ENCODE assay signal across 8 cellular contexts in genomic region chr18:24138884-24139616, GRCh38. TPM values are rescaled to one million over a fixed set of nuclear protein-coding genes. Genes with fewer than 3 reads are reported as not detected.
DNase-seq lines count a peak whose midpoint lies in the region; ATAC-seq and TF ChIP-seq lines count a peak whose summit lies in the region.

A gene with protein sequence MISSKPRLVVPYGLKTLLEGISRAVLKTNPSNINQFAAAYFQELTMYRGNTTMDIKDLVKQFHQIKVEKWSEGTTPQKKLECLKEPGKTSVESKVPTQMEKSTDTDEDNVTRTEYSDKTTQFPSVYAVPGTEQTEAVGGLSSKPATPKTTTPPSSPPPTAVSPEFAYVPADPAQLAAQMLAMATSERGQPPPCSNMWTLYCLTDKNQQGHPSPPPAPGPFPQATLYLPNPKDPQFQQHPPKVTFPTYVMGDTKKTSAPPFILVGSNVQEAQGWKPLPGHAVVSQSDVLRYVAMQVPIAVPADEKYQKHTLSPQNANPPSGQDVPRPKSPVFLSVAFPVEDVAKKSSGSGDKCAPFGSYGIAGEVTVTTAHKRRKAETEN (plus strand): TSS chr18:24139062. CDS start chr18:24143115, 4,053 bp downstream.

- peaks cover 32% of the 10 kb centered on the region for H3K36me3 Mint-ChIP-seq in Calu3 (ENCODE audit: insufficient read depth, unreplicated experiment)
- peaks cover 3% of the 10 kb centered on the region for H3K36me3 Mint-ChIP-seq in T-cell

- DNase-seq in Calu3 = peak; percentile 89
- DNase-seq in T-cell = peak; percentile 45 to 84 (median 76)
- peak; percentile 51 for DNase-seq in left ventricle myocardium inferior
- peak; percentile 94 for DNase-seq in posterior vena cava (ENCODE audit: low spot score)
- peak; percentile 72 for DNase-seq in transverse colon

- BruUV-seq in Calu3 (replicated peaks; lab: Mats Ljungman, UMichigan) = TSS peak; percentile 58

- H3K4me1 ChIP-seq in HUES64 (ENCODE audit: insufficient read depth, low read length) (peaks cover 22% of the 10 kb centered on the region), left ventricle myocardium inferior (peaks cover 13% of the 10 kb centered on the region), transverse colon (peaks cover 0 to 18% (median 5%) of the 10 kb centered on the region in 4 donors)

- WGBS in HUES64 = 3% methylated on average over 59 of the region's 59 CpGs
- 12 to 31% methylated on average over 6 to 54 of the region's 59 CpGs for WGBS in transverse colon (ENCODE audit: low coverage in 1 of 2), 2 donors

- TF ChIP-seq CTCF in Calu3 (IDR thresholded peaks at IDR 0.05; ENCODE audit: unreplicated experiment) = no peak
- TF ChIP-seq CTCF in left ventricle myocardium inferior (IDR thresholded peaks at IDR 0.05; ENCODE audit: borderline replicate concordance) = no peak
- no peak for TF ChIP-seq CTCF in transverse colon (IDR thresholded peaks at IDR 0.05)

- intact Hi-C loops in Calu3 (cut with micrococcal nuclease; ENCODE audit: unreplicated experiment) = loop anchor here (5.0 kb wide), 1 partner anchor 78 kb away; no protein-coding TSS in a partner anchor
- intact Hi-C loops in left ventricle myocardium inferior (cut with micrococcal nuclease) = no loop called here
- intact Hi-C loops in posterior vena cava (cut with DNase I) = no loop called here
- intact Hi-C loops in transverse colon (cut with DNase I; ENCODE audit: low total_unique reads) = no loop called here

- POLR2A ChIA-PET in T-cell (lab: Charles Lee) = interaction anchor here (0.5 to 1.1 kb wide), 9 partner anchors 8 to 624 kb away, joined by 3 to 11 read pairs (median 3); no protein-coding TSS in a partner anchor

- TF ChIP-seq POLR2A in transverse colon (IDR thresholded peaks at IDR 0.05) = peak; percentile 42

- peak within 1 kb of the TSS; percentile 64 for H3K9ac ChIP-seq in HUES64 (ENCODE audit: low read depth, low read length)

- H3K4me3 Mint-ChIP-seq in Calu3 (ENCODE audit: low read depth, unreplicated experiment) (peak within 1 kb of the TSS; percentile 85), T-cell (peak within 1 kb of the TSS; percentile 84 to 93 (median 86))

- H3K27ac ChIP-seq in HUES64 (ENCODE audit: low read depth, low read length) = peak within 1 kb of the TSS; percentile 80
- H3K27ac ChIP-seq in angular gyrus (ENCODE audit: low read depth, low read length) = peak within 1 kb of the TSS; percentile 59
- no peak within 1 kb of the TSS for H3K27ac ChIP-seq in left ventricle myocardium inferior (replicated peaks)
- peak within 1 kb of the TSS; percentile 29 to 50 (median 45) for H3K27ac ChIP-seq in transverse colon

- CTCF ChIA-PET in Calu3 (lab: Charles Lee) (interaction anchor here (0.6 to 1.2 kb wide), 8 partner anchors 37 to 905 kb away, joined by 3 to 9 read pairs (median 3); no protein-coding TSS in a partner anchor), T-cell (lab: Charles Lee) (interaction anchor here in 1 of 2 donors (0.5 to 1.4 kb wide), 4 partner anchors 16 to 429 kb away, joined by 3 to 6 read pairs (median 4); no protein-coding TSS in a partner anchor)

- H3K36me3 ChIP-seq in HUES64 (ENCODE audit: insufficient read depth, low read length) = peaks cover 7% of the 10 kb centered on the region
- no peaks in the 10 kb centered on the region for H3K36me3 ChIP-seq in left ventricle myocardium inferior
- H3K36me3 ChIP-seq in transverse colon = no peaks in the 10 kb centered on the region

- in situ Hi-C loops in transverse colon (cut with MboI; ENCODE audit: low pct_ligation_motif_present in 1 of 4, low pct_unique_long_range_greater_than_20kb in 1 of 4, low sequenced_read_pairs in 3 of 4) = no loop called here

- peak; percentile 96 for ATAC-seq in GM21360 (IDR thresholded peaks at IDR 0.05; ENCODE audit: unreplicated experiment)
- peak; percentile 87 to 95 (median 90) for ATAC-seq in T-cell (replicated peaks in 1 of 4)

- H3K9me3 Mint-ChIP-seq in Calu3 (ENCODE audit: low read depth, unreplicated experiment) (no peaks in the 10 kb centered on the region), T-cell (no peaks in the 10 kb centered on the region)

- no peaks in the 10 kb centered on the region for H3K27me3 Mint-ChIP-seq in Calu3 (ENCODE audit: unreplicated experiment)
- H3K27me3 Mint-ChIP-seq in T-cell = peaks cover 7 to 12% of the 10 kb centered on the region in 2 donors

- H3K27ac Mint-ChIP-seq in Calu3 (ENCODE audit: unreplicated experiment) (peak within 1 kb of the TSS; percentile 96), T-cell (peak within 1 kb of the TSS; percentile 58 to 83)

- TF ChIP-seq EP300 in transverse colon (IDR thresholded peaks at IDR 0.05; ENCODE audit: low read depth) = no peak

- H3K9me3 ChIP-seq in HUES64 (ENCODE audit: insufficient read depth, low read depth, low read length) = no peaks in the 10 kb centered on the region
- H3K9me3 ChIP-seq in left ventricle myocardium inferior (replicated peaks) = no peaks in the 10 kb centered on the region
- no peaks in the 10 kb centered on the region for H3K9me3 ChIP-seq in transverse colon

- H3K4me1 Mint-ChIP-seq in Calu3 (ENCODE audit: low read depth, unreplicated experiment) = peaks cover 26% of the 10 kb centered on the region
- H3K4me1 Mint-ChIP-seq in T-cell = peaks cover 15 to 32% (median 29%) of the 10 kb centered on the region in 3 donors

- H3K4me3 ChIP-seq in HUES64 (ENCODE audit: low read length) (peak within 1 kb of the TSS; percentile 68), left ventricle myocardium inferior (peak within 1 kb of the TSS; percentile 74), transverse colon (peak within 1 kb of the TSS; percentile 39 to 65 (median 58))

- H3K27me3 ChIP-seq in HUES64 (ENCODE audit: insufficient read depth, low read length) (no peaks in the 10 kb centered on the region), left ventricle myocardium inferior (ENCODE audit: low read depth) (no peaks in the 10 kb centered on the region), transverse colon (no peaks in the 10 kb centered on the region)

RNA-seq across cellular contexts. Expression of the gene that starts here (rescaled TPM):
- total RNA-seq in Calu3 (2022) (10.6 and 12.8 TPM in 2 replicates), T-cell (1 to 10 TPM in 3 of 5 donors, under 1 TPM in 2; 0.25 to 2.4 (median 1.1) TPM), left ventricle myocardium inferior (not detected), posterior vena cava (1 to 10 TPM; 6.9 to 7.6 TPM), transverse colon (1 to 10 TPM in 2 of 4 donors, not detected in 2; 1.1 to 1.5 TPM)
- 7.0 TPM for polyA plus RNA-seq in HUES64 (2013, experiment 1 of 2)
- 11.0 TPM for polyA plus RNA-seq in HUES64 (2013, experiment 2 of 2)

Comparison
In these comparisons a context has a peak if more than half of its experiments do, and no peak if none do; other contexts are left out.
1. Peak in DNase-seq and H3K4me3 ChIP-seq in left ventricle myocardium inferior; RNA of the gene not detected or under 1 TPM.